29 cellular contexts compared by ENCODE assay signal in genomic region chr6:137976430-137976829, GRCh38.
DNase-seq lines count a peak whose midpoint lies in the region; ATAC-seq, FAIRE-seq and TF ChIP-seq lines count a peak whose summit lies in the region.
"Had no signal": no experiment of that assay in that cellular context is flagged by ENCODE, and none has a peak within 500 bp of the region (broad histone marks: within the 10 kb centered on the region; RNA-seq: fewer than 3 reads in every experiment).

No MANE protein-coding gene starts in this region.

- H3K36me3 ChIP-seq in K562 (ENCODE audit: control insufficient read depth, insufficient read depth, low read length): no peaks in the 10 kb centered on the region
- H3K36me3 ChIP-seq: adrenal gland; BLaER1 treated with 17β-estradiol and CSF1 and Interleukin-3, amounts not matched to agents 10 nM and 100 nM; brain microvascular endothelial cell; esophagus squamous epithelium; gastrocnemius medialis; left ventricle myocardium inferior; pancreas; right atrium auricular region; upper lobe of left lung had no signal

- no peaks in the 10 kb centered on the region for H3K9me1 ChIP-seq in K562 (ENCODE audit: control insufficient read depth, insufficient read depth, low read length)

- peak overlapping the region; percentile 6 for H3K27ac Mint-ChIP-seq in activated naive CD4-positive, alpha-beta T cell treated with anti-CD3 and anti-CD28 coated beads for 36 hours
- peak overlapping the region; percentile 99 for H3K27ac Mint-ChIP-seq in T-helper 17 cell
- peak overlapping the region; percentile 0 to 66 for H3K27ac Mint-ChIP-seq in stimulated activated naive CD8-positive, alpha-beta T cell treated with anti-CD3 and anti-CD28 coated beads, Interleukin-15, amount 100 ng/mL, for 72 hours
- H3K27ac Mint-ChIP-seq: endodermal cell, nephron had no signal

- intact Hi-C loops in activated naive CD4-positive, alpha-beta T cell treated with anti-CD3 and anti-CD28 coated beads for 36 hours (cut with micrococcal nuclease): loop anchor here (5.0 to 10.0 kb wide), 2 partner anchors 428 to 819 kb away; partner anchors contain the start of gene HEBP2
- intact Hi-C loops in K562 (cut with micrococcal nuclease): no loop called here

- H3K36me3 Mint-ChIP-seq in activated naive CD4-positive, alpha-beta T cell treated with anti-CD3 and anti-CD28 coated beads for 36 hours (ENCODE audit: low read depth): no peaks in the 10 kb centered on the region
- no peaks in the 10 kb centered on the region for H3K36me3 Mint-ChIP-seq in T-helper 17 cell (ENCODE audit: low read depth)

- TF ChIP-seq CTCF in K562 (IDR thresholded peaks at IDR 0.05 in 2 of 3, conservative IDR thresholded peaks at IDR 0.05 in 1 of 3; ENCODE audit: insufficient read depth in 2 of 3, low read depth in 1 of 3, low read length in 3 of 3): no peak

- peaks cover 62% of the 10 kb centered on the region for H3K4me1 Mint-ChIP-seq in activated naive CD4-positive, alpha-beta T cell treated with anti-CD3 and anti-CD28 coated beads for 36 hours (ENCODE audit: low read depth)
- peaks cover 31% of the 10 kb centered on the region for H3K4me1 Mint-ChIP-seq in T-helper 17 cell
- peaks cover 60% of the 10 kb centered on the region for H3K4me1 Mint-ChIP-seq in stimulated activated naive CD8-positive, alpha-beta T cell treated with anti-CD3 and anti-CD28 coated beads, Interleukin-15, amount 100 ng/mL, for 72 hours

- TF ChIP-seq POLR2A in K562 (conservative IDR thresholded peaks at IDR 0.05): no peak

- no peaks in the 10 kb centered on the region for H3K9me3 Mint-ChIP-seq in activated naive CD4-positive, alpha-beta T cell treated with anti-CD3 and anti-CD28 coated beads for 36 hours
- H3K9me3 Mint-ChIP-seq in stimulated activated naive CD8-positive, alpha-beta T cell treated with anti-CD3 and anti-CD28 coated beads, Interleukin-15, amount 100 ng/mL, for 72 hours: peaks cover 0 to 4% of the 10 kb centered on the region in 2 donors
- H3K9me3 Mint-ChIP-seq: endodermal cell, nephron had no signal

- H3K4me3 Mint-ChIP-seq in activated naive CD4-positive, alpha-beta T cell treated with anti-CD3 and anti-CD28 coated beads for 36 hours: no peak overlapping the region
- peak overlapping the region; percentile 15 for H3K4me3 Mint-ChIP-seq in T-helper 17 cell
- peak overlapping the region; percentile 14 to 43 for H3K4me3 Mint-ChIP-seq in stimulated activated naive CD8-positive, alpha-beta T cell treated with anti-CD3 and anti-CD28 coated beads, Interleukin-15, amount 100 ng/mL, for 72 hours
- H3K4me3 Mint-ChIP-seq: endodermal cell, nephron had no signal

- TF ChIP-seq EP300 in K562 (IDR thresholded peaks at IDR 0.05; ENCODE audit: low read length): no peak

- CTCF ChIA-PET in activated naive CD4-positive, alpha-beta T cell treated with anti-CD3 and anti-CD28 coated beads for 36 hours (lab: Charles Lee): interaction anchor here (0.8 to 7.8 kb wide), 19 partner anchors 27 to 882 kb away, joined by 3 to 71 read pairs (median 7); partner anchors contain the start of gene TNFAIP3
- CTCF ChIA-PET in K562 (lab: Yijun Ruan, JAX; ENCODE audit: low intra/inter-chr PET ratio): interaction anchor here (1.4 to 2.4 kb wide), 4 partner anchors 28 to 271 kb away, joined by 4 to 19 read pairs (median 10); no protein-coding TSS in a partner anchor

- in situ Hi-C loops in K562 (cut with MboI): no loop called here

- FAIRE-seq in K562 (lab: Jason Lieb, UNC): no peak
- FAIRE-seq: colon, pancreas had no signal

- no peak for ATAC-seq in T-helper 17 cell
- no peak for ATAC-seq in K562
- no peak for ATAC-seq in stimulated activated naive CD8-positive, alpha-beta T cell treated with anti-CD3 and anti-CD28 coated beads, Interleukin-15, amount 100 ng/mL, for 72 hours
- ATAC-seq in HG03432 (IDR thresholded peaks at IDR 0.05; ENCODE audit: unreplicated experiment): no peak
- ATAC-seq in GM19023 (IDR thresholded peaks at IDR 0.05; ENCODE audit: unreplicated experiment): no peak
- ATAC-seq: gastrocnemius medialis had no signal

- no peak overlapping the region for H3K9ac ChIP-seq in K562 (ENCODE audit: insufficient read depth in 1 of 2, low read depth in 2 of 2, low read length in 2 of 2)

- no peaks in the 10 kb centered on the region for H4K20me1 ChIP-seq in K562 (replicated peaks; ENCODE audit: control insufficient read depth, insufficient read depth, low read length)
- H4K20me1 ChIP-seq: BLaER1 treated with 17β-estradiol and CSF1 and Interleukin-3, amounts not matched to agents 10 nM and 100 nM had no signal

- no peak overlapping the region for H2AFZ ChIP-seq in K562 (ENCODE audit: low read depth, low read length)

- H3K4me1 ChIP-seq in K562 (replicated peaks in 1 of 2; ENCODE audit: control insufficient read depth in 2 of 2, insufficient read depth in 2 of 2, low read length in 2 of 2): peaks cover 4 to 11% of the 10 kb centered on the region in 2 experiments; a peak in 3 of 5 replicates
- H3K4me1 ChIP-seq: gastrocnemius medialis, pancreas had no signal

- no peak for TF ChIP-seq RAD21 in K562 (CRISPR knock-in tag; conservative IDR thresholded peaks at IDR 0.05 in 1 of 2, IDR thresholded peaks at IDR 0.05 in 1 of 2)

- POLR2A ChIA-PET in K562 (lab: Yijun Ruan, JAX): no interaction called here

- H3K4me2 ChIP-seq in K562 (ENCODE audit: insufficient read depth, low read length): no peak overlapping the region

- H3K27me3 ChIP-seq in K562 (ENCODE audit: control insufficient read depth in 2 of 2, insufficient read depth in 2 of 2, low read length in 2 of 2): no peaks in the 10 kb centered on the region
- H3K27me3 ChIP-seq: adrenal gland; BLaER1 treated with 17β-estradiol and CSF1 and Interleukin-3, amounts not matched to agents 10 nM and 100 nM; brain microvascular endothelial cell; esophagus squamous epithelium; gastrocnemius medialis; pancreas; right atrium auricular region; upper lobe of left lung had no signal

- no peak overlapping the region for H3K27ac ChIP-seq in K562 (ENCODE audit: extremely low read depth, low read depth, low read length)
- H3K27ac ChIP-seq: adrenal gland, brain microvascular endothelial cell, gastrocnemius medialis, left ventricle myocardium inferior, pancreas, right atrium auricular region had no signal

- DNase-seq in activated naive CD4-positive, alpha-beta T cell treated with anti-CD3 and anti-CD28 coated beads for 36 hours: peak; percentile 41
- no peak for DNase-seq in activated naive CD4-positive, alpha-beta T cell (lab: John Stamatoyannopoulos, UW)
- DNase-seq in T-helper 17 cell: no peak
- DNase-seq in K562 (ENCODE audit: extremely low read depth in 1 of 4, low spot score in 3 of 4): no peak
- DNase-seq in stimulated activated naive CD8-positive, alpha-beta T cell treated with anti-CD3 and anti-CD28 coated beads, Interleukin-15, amount 100 ng/mL, for 72 hours: no peak
- DNase-seq: activated CD4-positive, alpha-beta T cell treated with anti-CD3 and anti-CD28 coated beads for 1 hour; adrenal gland; brain microvascular endothelial cell; DMS153; endodermal cell; esophagus squamous epithelium; gastrocnemius medialis; GDM1; HCEC 1CT; hippocampal formation; Karpas-422; left ventricle myocardium inferior; NCI-H1930; NCI-H226; NCI-H774; pancreas; SHP77; upper lobe of left lung had no signal

- no peaks in the 10 kb centered on the region for H3K27me3 Mint-ChIP-seq in activated naive CD4-positive, alpha-beta T cell treated with anti-CD3 and anti-CD28 coated beads for 36 hours (ENCODE audit: low read depth)
- no peaks in the 10 kb centered on the region for H3K27me3 Mint-ChIP-seq in T-helper 17 cell
- no peaks in the 10 kb centered on the region for H3K27me3 Mint-ChIP-seq in stimulated activated naive CD8-positive, alpha-beta T cell treated with anti-CD3 and anti-CD28 coated beads, Interleukin-15, amount 100 ng/mL, for 72 hours

- no peak overlapping the region for H3K4me3 ChIP-seq in K562
- H3K4me3 ChIP-seq: adrenal gland; BLaER1 treated with 17β-estradiol and CSF1 and Interleukin-3, amounts not matched to agents 10 nM and 100 nM; esophagus squamous epithelium; gastrocnemius medialis; left ventricle myocardium inferior; pancreas; right atrium auricular region; upper lobe of left lung had no signal

- no peaks in the 10 kb centered on the region for H3K79me2 ChIP-seq in K562 (ENCODE audit: control insufficient read depth, insufficient read depth, low read length)

- BruUV-seq in K562 (replicated peaks; lab: Mats Ljungman, UMichigan): no TSS peak

- H3K9me3 ChIP-seq in T-helper 17 cell (ENCODE audit: control insufficient read depth, low read length, poor library complexity, severe bottlenecking) (no peaks in the 10 kb centered on the region), K562 (replicated peaks; ENCODE audit: control insufficient read depth, insufficient read depth, low read depth, low read length) (no peaks in the 10 kb centered on the region)
- H3K9me3 ChIP-seq: adrenal gland; BLaER1 treated with 17β-estradiol and CSF1 and Interleukin-3, amounts not matched to agents 10 nM and 100 nM; esophagus squamous epithelium; gastrocnemius medialis; left ventricle myocardium inferior; pancreas; right atrium auricular region; upper lobe of left lung had no signal

TF ChIP-seq in K562, 482 proteins besides CTCF, POLR2A, EP300 and RAD21:
- TF ChIP-seq TSC22D4 (tag; IDR thresholded peaks at IDR 0.05): peak; percentile 58; the same call in 1 of the 2 replicates
- no peak for TF ChIP-seq PATZ1 (CRISPR knock-in tag; IDR thresholded peaks at IDR 0.05; ENCODE audit: borderline replicate concordance)

Comparison
In these comparisons a context has a peak if more than half of its experiments do, and no peak if none do; other contexts are left out.
1. H3K27ac Mint-ChIP-seq: peak in every context shown above with its lines; median percentile 99 in T-helper 17 cell; 33 in stimulated activated naive CD8-positive, alpha-beta T cell treated with anti-CD3 and anti-CD28 coated beads, Interleukin-15, amount 100 ng/mL, for 72 hours; 6 in activated naive CD4-positive, alpha-beta T cell treated with anti-CD3 and anti-CD28 coated beads for 36 hours.